In genomic region chr2:128217671-128218070, GRCh38 we compare ENCODE assay signal across 30 cellular contexts.
DNase-seq lines count a peak whose midpoint lies in the region; FAIRE-seq and TF ChIP-seq lines count a peak whose summit lies in the region.
"Had no signal": no experiment of that assay in that cellular context is flagged by ENCODE, and none has a peak within 500 bp of the region (broad histone marks: within the 10 kb centered on the region; RNA-seq: fewer than 3 reads in every experiment).

No MANE protein-coding gene starts in this region.

- H3K27me3 ChIP-seq in BLaER1, result no peaks in the 10 kb centered on the region
- H3K27me3 ChIP-seq in CD4-positive, alpha-beta memory T cell (ENCODE audit: insufficient read depth, low read length), result no peaks in the 10 kb centered on the region
- H3K27me3 ChIP-seq: colonic mucosa, esophagus muscularis mucosa, gastrocnemius medialis, suprapubic skin, uterus had no signal

- peaks cover 13% of the 10 kb centered on the region for H3K4me1 Mint-ChIP-seq in dendritic cell treated with granulocyte-macrophage colony-stimulating factor and Interleukin-4, amounts not matched to agents 40 ng/mL and 50 ng/mL, for 4 days (ENCODE audit: low read depth)
- H3K4me1 Mint-ChIP-seq in CD4-positive, alpha-beta memory T cell, result peaks cover 0 to 4% (median 1%) of the 10 kb centered on the region in 4 donors
- H3K4me1 Mint-ChIP-seq: stimulated activated effector memory CD8-positive, alpha-beta T cell treated with anti-CD3 and anti-CD28 coated beads, Interleukin-12 subunit alpha, Interleukin-12 subunit beta, amount 100 ng/mL, for 72 hours had no signal

- H4K20me1 ChIP-seq in BLaER1, result no peaks in the 10 kb centered on the region

- no peak overlapping the region for H3K9ac ChIP-seq in BLaER1

- H3K9me3 ChIP-seq in BLaER1, result no peaks in the 10 kb centered on the region
- H3K9me3 ChIP-seq in CD4-positive, alpha-beta memory T cell (ENCODE audit: control insufficient read depth in 1 of 2, low read length in 2 of 2), result no peaks in the 10 kb centered on the region
- H3K9me3 ChIP-seq: colonic mucosa, esophagus muscularis mucosa, gastrocnemius medialis, left ventricle myocardium inferior, spleen, suprapubic skin, uterus had no signal

- peak overlapping the region; percentile 40 for H3K4me2 ChIP-seq in BLaER1

- peaks cover 19% of the 10 kb centered on the region for H3K4me1 ChIP-seq in BLaER1
- H3K4me1 ChIP-seq in CD4-positive, alpha-beta memory T cell (ENCODE audit: insufficient read depth, low read length), result no peaks in the 10 kb centered on the region
- H3K4me1 ChIP-seq: colonic mucosa, esophagus muscularis mucosa, gastrocnemius medialis, left ventricle myocardium inferior, suprapubic skin, uterus had no signal

- no peaks in the 10 kb centered on the region for H3K36me3 ChIP-seq in BLaER1
- H3K36me3 ChIP-seq in CD4-positive, alpha-beta memory T cell (ENCODE audit: insufficient read depth, low read length), result no peaks in the 10 kb centered on the region
- H3K36me3 ChIP-seq: colonic mucosa, esophagus muscularis mucosa, gastrocnemius medialis, left ventricle myocardium inferior, spleen, suprapubic skin, uterus had no signal

- no peak for FAIRE-seq in GM19239 (lab: Jason Lieb, UNC)

- peak overlapping the region; percentile 3; the same call in 1 of the 2 replicates for H3K27ac ChIP-seq in BLaER1
- no peak overlapping the region for H3K27ac ChIP-seq in CD4-positive, alpha-beta memory T cell (ENCODE audit: low read depth, low read length)
- H3K27ac ChIP-seq: colonic mucosa, esophagus muscularis mucosa, gastrocnemius medialis, left ventricle myocardium inferior, spleen, suprapubic skin, uterus had no signal

- no peaks in the 10 kb centered on the region for H3K9me3 Mint-ChIP-seq in dendritic cell treated with granulocyte-macrophage colony-stimulating factor and Interleukin-4, amounts not matched to agents 40 ng/mL and 50 ng/mL, for 4 days
- no peaks in the 10 kb centered on the region for H3K9me3 Mint-ChIP-seq in CD4-positive, alpha-beta memory T cell
- H3K9me3 Mint-ChIP-seq: activated T-helper 1 cell treated with anti-CD3 and anti-CD28 coated beads, Interleukin-12 subunit alpha, Interleukin-12 subunit beta, Interleukin-2, Interleukin-4 antibody, amounts not matched to agents 30 ng/mL and 10 ng/mL and 1 ng/mL, durations not matched to agents 14 hours and 24 hours and 36 hours; naive thymus-derived CD8-positive, alpha-beta T cell; stimulated activated effector memory CD8-positive, alpha-beta T cell treated with anti-CD3 and anti-CD28 coated beads, Interleukin-12 subunit alpha, Interleukin-12 subunit beta, amount 100 ng/mL, for 72 hours had no signal

- H3K27me3 Mint-ChIP-seq in dendritic cell treated with granulocyte-macrophage colony-stimulating factor and Interleukin-4, amounts not matched to agents 40 ng/mL and 50 ng/mL, for 4 days, result peaks cover 2% of the 10 kb centered on the region
- H3K27me3 Mint-ChIP-seq in CD4-positive, alpha-beta memory T cell, result peaks cover 1 to 4% of the 10 kb centered on the region in 2 donors

- TF ChIP-seq CTCF in LNCaP clone FGC (IDR thresholded peaks at IDR 0.05; ENCODE audit: control insufficient read depth, extremely low read depth, insufficient read depth), result no peak

- POLR2A ChIA-PET in CD4-positive, alpha-beta memory T cell (lab: Charles Lee; ENCODE audit: partially characterized antibody), result no interaction called here

- H3K4me3 Mint-ChIP-seq in dendritic cell treated with granulocyte-macrophage colony-stimulating factor and Interleukin-4, amounts not matched to agents 40 ng/mL and 50 ng/mL, for 4 days, result no peak overlapping the region
- H3K4me3 Mint-ChIP-seq in CD4-positive, alpha-beta memory T cell, result no peak overlapping the region
- H3K4me3 Mint-ChIP-seq: activated T-helper 1 cell treated with anti-CD3 and anti-CD28 coated beads, Interleukin-12 subunit alpha, Interleukin-12 subunit beta, Interleukin-2, Interleukin-4 antibody, amounts not matched to agents 30 ng/mL and 10 ng/mL and 1 ng/mL, durations not matched to agents 14 hours and 24 hours and 36 hours; endodermal cell; IgD-negative memory B cell; stimulated activated effector memory CD8-positive, alpha-beta T cell treated with anti-CD3 and anti-CD28 coated beads, Interleukin-12 subunit alpha, Interleukin-12 subunit beta, amount 100 ng/mL, for 72 hours had no signal

- peak overlapping the region; percentile 53 for H3K27ac Mint-ChIP-seq in dendritic cell treated with granulocyte-macrophage colony-stimulating factor and Interleukin-4, amounts not matched to agents 40 ng/mL and 50 ng/mL, for 4 days
- H3K27ac Mint-ChIP-seq in CD4-positive, alpha-beta memory T cell, result no peak overlapping the region
- H3K27ac Mint-ChIP-seq: activated T-helper 1 cell treated with anti-CD3 and anti-CD28 coated beads, Interleukin-12 subunit alpha, Interleukin-12 subunit beta, Interleukin-2, Interleukin-4 antibody, amounts not matched to agents 30 ng/mL and 10 ng/mL and 1 ng/mL, durations not matched to agents 14 hours and 24 hours and 36 hours; endodermal cell; IgD-negative memory B cell; naive thymus-derived CD8-positive, alpha-beta T cell; stimulated activated effector memory CD8-positive, alpha-beta T cell treated with anti-CD3 and anti-CD28 coated beads, Interleukin-12 subunit alpha, Interleukin-12 subunit beta, amount 100 ng/mL, for 72 hours had no signal

- H3K4me3 ChIP-seq in BLaER1 (no peak overlapping the region), LNCaP clone FGC (ENCODE audit: low read depth, low read length) (no peak overlapping the region)
- H3K4me3 ChIP-seq in CD4-positive, alpha-beta memory T cell (ENCODE audit: low read length in 2 of 2), result no peak overlapping the region
- H3K4me3 ChIP-seq: colonic mucosa, esophagus muscularis mucosa, gastrocnemius medialis, left ventricle myocardium inferior, spleen, suprapubic skin, uterus had no signal

- no peaks in the 10 kb centered on the region for H3K36me3 Mint-ChIP-seq in dendritic cell treated with granulocyte-macrophage colony-stimulating factor and Interleukin-4, amounts not matched to agents 40 ng/mL and 50 ng/mL, for 4 days (ENCODE audit: low read depth)
- H3K36me3 Mint-ChIP-seq in CD4-positive, alpha-beta memory T cell, result no peaks in the 10 kb centered on the region
- H3K36me3 Mint-ChIP-seq: IgD-negative memory B cell; naive thymus-derived CD8-positive, alpha-beta T cell; stimulated activated effector memory CD8-positive, alpha-beta T cell treated with anti-CD3 and anti-CD28 coated beads, Interleukin-12 subunit alpha, Interleukin-12 subunit beta, amount 100 ng/mL, for 72 hours had no signal

- CTCF ChIA-PET in CD4-positive, alpha-beta memory T cell (lab: Charles Lee; ENCODE audit: partially characterized antibody), result no interaction called here

- intact Hi-C loops in dendritic cell treated with granulocyte-macrophage colony-stimulating factor and Interleukin-4, amounts not matched to agents 40 ng/mL and 50 ng/mL, for 4 days (cut with micrococcal nuclease), result no loop called here
- intact Hi-C loops in CD4-positive, alpha-beta memory T cell (cut with micrococcal nuclease), result no loop called here

- peak; percentile 55 for DNase-seq in LNCaP clone FGC (ENCODE audit: low read depth)
- DNase-seq in OCI-M1 (lab: John Stamatoyannopoulos, UW), result peak; percentile 18
- no peak for DNase-seq in GM19239 (ENCODE audit: insufficient read length, low spot score)
- no peak for DNase-seq in NCI-H82 (lab: John Stamatoyannopoulos, UW)
- DNase-seq in CD4-positive, alpha-beta memory T cell, result no peak
- no peak for DNase-seq in activated CD4-positive, CD25-positive, alpha-beta regulatory T cell (lab: John Stamatoyannopoulos, UW)
- DNase-seq: activated naive CD4-positive, alpha-beta T cell treated with anti-CD3 and anti-CD28 coated beads, Interleukin-2, amount 50 U/mL, for 16 hours; amygdala; C1 segment of cervical spinal cord; colonic mucosa; endodermal cell; gastrocnemius medialis; hypothalamus; left ventricle myocardium inferior; naive thymus-derived CD8-positive, alpha-beta T cell; NCI-H1048; NCI-H187 treated with DMSO at 0.1 percent for 48 hours; NCI-H69; retina; SHP77 treated with DMSO at 0.1 percent for 48 hours; spleen; stimulated activated CD4-positive, alpha-beta T cell treated with anti-CD3 and anti-CD28 coated beads, Interleukin-2, amount 100 ng/mL, for 48 hours; uterus had no signal

Comparison
In these comparisons a context has a peak if more than half of its experiments do, and no peak if none do; other contexts are left out.
1. DNase-seq: peak in LNCaP clone FGC (single experiment) and OCI-M1 (single experiment); none in GM19239 (single experiment), NCI-H82 (single experiment), CD4-positive, alpha-beta memory T cell (0 of 5) and activated CD4-positive, CD25-positive, alpha-beta regulatory T cell (0 of 4).